ENCODE assay signal across 1 cellular context in genomic region chr17:73189417-73190099, GRCh38.
TF ChIP-seq lines count a peak whose summit lies in the region.

No MANE protein-coding gene starts in this region.

TF ChIP-seq in K562, 482 proteins besides CTCF, POLR2A, EP300 and RAD21 (continued from another document):
- TF ChIP-seq CUX1 (CRISPR knock-in tag; IDR thresholded peaks at IDR 0.05) (no peak), DEAF1 (CRISPR knock-in tag; IDR thresholded peaks at IDR 0.05) (peak; percentile 84), CCAR2 (IDR thresholded peaks at IDR 0.05; ENCODE audit: low read depth, low read length) (no peak), SOX6 (IDR thresholded peaks at IDR 0.05) (no peak), MITF (IDR thresholded peaks at IDR 0.05) (peak; percentile 51; the same call in 1 of the 2 replicates)
